In the genomic region with DNA sequence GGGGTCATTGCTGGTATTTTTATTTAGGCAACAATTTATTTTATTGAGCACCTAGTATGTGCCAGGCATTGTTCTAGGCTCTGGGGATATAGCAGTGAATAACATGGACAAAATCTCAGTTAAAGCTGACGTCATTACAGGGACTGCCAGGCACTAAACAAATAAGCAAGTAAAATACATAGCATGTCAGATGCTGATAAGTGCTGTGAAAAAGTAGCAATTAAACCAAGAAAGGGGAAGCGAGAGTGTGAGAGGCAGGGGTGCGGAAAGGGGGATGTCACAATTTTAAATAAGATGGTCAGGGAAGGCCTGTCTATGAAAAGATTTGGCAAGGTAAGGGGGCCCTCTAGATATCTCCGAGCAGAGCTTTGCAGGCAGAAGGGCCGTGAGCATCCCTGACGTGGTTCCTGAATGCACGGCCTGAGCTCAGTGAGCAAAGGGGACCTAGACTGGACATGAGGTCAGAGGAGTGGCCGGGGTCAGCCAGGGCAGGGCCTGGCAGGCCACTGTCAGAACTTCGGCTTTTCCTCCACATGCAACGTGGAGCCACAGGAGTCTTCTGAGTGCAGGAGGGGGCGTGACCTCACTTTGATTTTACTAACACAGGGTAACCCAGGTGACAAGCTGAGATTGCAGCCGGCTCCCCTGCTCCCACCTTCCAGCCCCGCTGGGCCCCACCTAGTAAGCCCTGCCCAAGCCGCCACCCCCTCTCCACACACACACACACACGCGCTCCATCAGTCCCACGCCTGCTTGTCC, we compare ENCODE assay signal across 1 cellular context.
A peak's percentile ranks its signal among the peaks of the same experiment; 100 is the strongest.
TF ChIP-seq lines count a peak whose summit lies in the region.

No MANE protein-coding gene starts in this region.

TF ChIP-seq in K562, 482 proteins besides CTCF, POLR2A, EP300 and RAD21 (continued from another document):
- TF ChIP-seq, protein P1, sequence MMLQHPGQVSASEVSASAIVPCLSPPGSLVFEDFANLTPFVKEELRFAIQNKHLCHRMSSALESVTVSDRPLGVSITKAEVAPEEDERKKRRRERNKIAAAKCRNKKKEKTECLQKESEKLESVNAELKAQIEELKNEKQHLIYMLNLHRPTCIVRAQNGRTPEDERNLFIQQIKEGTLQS (IDR thresholded peaks at IDR 0.05): peak; percentile 15; the same call in 1 of the 2 replicates
- TF ChIP-seq, protein P1 (CRISPR knock-in tag; conservative IDR thresholded peaks at IDR 0.05): no peak
